In the genomic region with DNA sequence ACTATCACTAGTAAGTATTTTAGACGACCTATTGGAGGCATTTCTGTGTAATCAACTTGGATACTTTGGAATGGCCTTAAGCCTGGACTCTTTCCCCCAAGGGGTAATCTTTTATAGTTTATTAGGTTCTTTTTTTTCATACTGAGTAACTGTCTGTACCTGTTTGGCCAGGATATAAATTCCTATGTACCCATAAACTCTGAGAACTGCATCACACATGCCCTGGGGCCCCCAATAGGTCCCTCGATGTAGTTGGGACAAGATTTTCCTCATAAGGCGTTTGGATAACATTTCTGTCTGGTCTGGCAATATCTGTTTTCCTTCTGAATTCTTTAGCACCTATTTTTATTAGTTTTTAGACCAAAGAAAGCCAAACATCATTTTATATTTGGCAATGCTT, we compare ENCODE assay signal across 27 cellular contexts.
"Had no signal": no experiment of that assay in that cellular context is flagged by ENCODE, and none has a peak within 500 bp of the region (broad histone marks: within the 10 kb centered on the region; RNA-seq: fewer than 3 reads in every experiment).

No MANE protein-coding gene starts in this region.

- H3K9me3 ChIP-seq: neutrophil, right atrium auricular region, right lobe of liver, testis, thyroid gland, transverse colon, vagina had no signal

- H3K4me1 ChIP-seq: left lung, lower lobe of right lung, neural progenitor cell, parathyroid adenoma, right atrium auricular region, right lobe of liver, stomach, testis, thyroid gland, transverse colon, upper lobe of left lung, vagina had no signal

- H3K27ac ChIP-seq: left lung, lower lobe of right lung, neural progenitor cell, neutrophil, parathyroid adenoma, right atrium auricular region, right lobe of liver, stomach, testis, thyroid gland, transverse colon, upper lobe of left lung, vagina had no signal

- DNase-seq: hippocampal formation; kidney; left colon; left lung; lower lobe of right lung; mesendoderm; naive B cell; natural killer cell; nephron progenitor cell; occipital lobe; right lobe of liver; stimulated activated CD4-positive, alpha-beta T cell treated with anti-CD3 and anti-CD28 coated beads, Interleukin-12 subunit alpha, Interleukin-12 subunit beta, amount 100 ng/mL, for 4 hours; stimulated activated CD4-positive, alpha-beta T cell treated with anti-CD3 and anti-CD28 coated beads, Interleukin-15, amount 100 ng/mL, for 24 hours; stimulated activated CD4-positive, alpha-beta T cell treated with anti-CD3 and anti-CD28 coated beads, Interleukin-2, amount 100 ng/mL, for 24 hours; stimulated activated CD4-positive, alpha-beta T cell treated with anti-CD3 and anti-CD28 coated beads, Interleukin-4, amount 100 ng/mL, for 1 hour; stimulated activated naive B cell treated with anti-CD40 and anti-IgM and Interleukin-4, amounts not matched to agents 10 μg/mL and 1 μg/mL and 100 μg/mL, for 72 hours; stimulated activated naive CD8-positive, alpha-beta T cell treated with anti-CD3 and anti-CD28 coated beads, Interleukin-15, Interleukin-2, amounts not matched to agents 100 U/mL and 50 U/mL, for 24 hours; stomach; testis; thyroid gland; transverse colon; upper lobe of left lung had no signal

- H3K9ac ChIP-seq: neural progenitor cell, parathyroid adenoma had no signal

- H3K36me3 ChIP-seq: left lung, lower lobe of right lung, neural progenitor cell, neutrophil, right atrium auricular region, right lobe of liver, stomach, thyroid gland, transverse colon, upper lobe of left lung, vagina had no signal

- H3K27me3 ChIP-seq: left lung, neural progenitor cell, neutrophil, right atrium auricular region, right lobe of liver, stomach, testis, thyroid gland, transverse colon, upper lobe of left lung, vagina had no signal

- FAIRE-seq: kidney had no signal

- H3K79me2 ChIP-seq: parathyroid adenoma had no signal

- ATAC-seq: left colon; left lung; lower lobe of right lung; natural killer cell; right lobe of liver; stimulated activated naive B cell treated with anti-CD40 and anti-IgM and Interleukin-4, amounts not matched to agents 10 μg/mL and 1 μg/mL and 100 μg/mL, for 72 hours; stimulated activated naive CD8-positive, alpha-beta T cell treated with anti-CD3 and anti-CD28 coated beads, Interleukin-15, Interleukin-2, amounts not matched to agents 100 U/mL and 50 U/mL, for 24 hours had no signal

- H3K4me3 ChIP-seq: left lung, lower lobe of right lung, neural progenitor cell, right atrium auricular region, right lobe of liver, stomach, testis, thyroid gland, transverse colon, upper lobe of left lung, vagina had no signal

- H2AFZ ChIP-seq: neural progenitor cell, parathyroid adenoma had no signal

- H3K4me2 ChIP-seq: neural progenitor cell had no signal
